In the genomic region with DNA sequence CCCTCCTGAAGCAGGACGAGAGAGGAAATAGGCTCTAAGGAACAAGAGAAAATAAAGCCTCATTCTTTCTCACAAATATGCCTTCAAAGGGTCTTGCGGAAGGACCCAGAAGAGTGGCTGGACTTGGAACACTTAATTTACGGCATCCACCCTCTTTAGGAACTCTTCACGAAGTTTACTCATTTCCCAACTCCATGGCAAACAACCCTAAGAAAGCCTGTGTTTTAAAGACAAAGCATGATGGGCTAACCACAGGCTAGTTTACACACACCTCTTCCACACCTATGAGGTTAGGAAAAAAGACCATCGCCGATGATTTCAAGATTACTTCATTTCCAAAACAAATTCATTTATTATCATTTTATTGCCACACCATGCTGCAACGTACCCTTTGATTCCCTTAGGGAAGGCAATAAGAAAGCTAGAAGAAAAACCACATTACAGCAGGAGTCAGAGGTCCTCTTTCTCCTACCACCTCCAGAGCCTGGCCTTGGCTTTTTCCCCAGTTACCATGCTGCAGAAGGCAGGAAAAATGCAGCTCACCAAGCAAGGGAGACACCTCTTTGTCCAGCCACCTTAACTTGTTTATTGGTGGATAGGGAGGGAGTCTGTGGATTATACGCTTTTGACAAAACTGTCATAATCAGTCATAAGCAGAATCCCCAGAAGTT, we compare ENCODE assay signal across 26 cellular contexts. TPM values are rescaled to one million over a fixed set of nuclear protein-coding genes. Genes with fewer than 3 reads are reported as not detected.
A peak's percentile ranks its signal among the peaks of the same experiment; 100 is the strongest.
DNase-seq lines count a peak whose midpoint lies in the region; ATAC-seq and TF ChIP-seq lines count a peak whose summit lies in the region.
"Had no signal": no experiment of that assay in that cellular context is flagged by ENCODE, and none has a peak within 500 bp of the region (broad histone marks: within the 10 kb centered on the region; RNA-seq: fewer than 3 reads in every experiment).

No MANE protein-coding gene starts in this region.

- no peaks in the 10 kb centered on the region for H3K4me1 ChIP-seq in left lung
- H3K4me1 ChIP-seq: BE2C, BLaER1 had no signal

- peak; percentile 87 for ATAC-seq in left lung
- ATAC-seq in stimulated activated naive B cell treated with anti-CD40 and anti-IgM and Interleukin-4, amounts not matched to agents 10 μg/mL and 1 μg/mL and 100 μg/mL, for 72 hours (replicated peaks) = no peak
- ATAC-seq in HG03571 (IDR thresholded peaks at IDR 0.05; ENCODE audit: unreplicated experiment) = no peak
- ATAC-seq: GM12878 had no signal

- DNase-seq in left lung = no peak
- DNase-seq in stimulated activated naive B cell treated with anti-CD40 and anti-IgM and Interleukin-4, amounts not matched to agents 10 μg/mL and 1 μg/mL and 100 μg/mL, for 72 hours = no peak
- no peak for DNase-seq in KBM-7
- no peak for DNase-seq in WERI-Rb-1
- DNase-seq: 8988T; ACHN; BE2C; C1 segment of cervical spinal cord; CD4-positive, alpha-beta memory T cell; CD4-positive, CD25-positive, alpha-beta regulatory T cell; CD8-positive, alpha-beta memory T cell; COR-L47; DMS 273 treated with DMSO at 0.1 percent for 48 hours; DMS153; DMS53; DMS79; DND-41; EL; GDM1 had no signal

- H3K9me3 Mint-ChIP-seq in stimulated activated naive B cell treated with anti-CD40 and anti-IgM and Interleukin-4, amounts not matched to agents 10 μg/mL and 1 μg/mL and 100 μg/mL, for 72 hours = no peaks in the 10 kb centered on the region

- peaks cover 0 to 2% of the 10 kb centered on the region in 2 donors for H3K4me1 Mint-ChIP-seq in stimulated activated naive B cell treated with anti-CD40 and anti-IgM and Interleukin-4, amounts not matched to agents 10 μg/mL and 1 μg/mL and 100 μg/mL, for 72 hours
- H3K4me1 Mint-ChIP-seq: CD14-positive monocyte had no signal

- H3K9me3 ChIP-seq in left lung (no peaks in the 10 kb centered on the region), WERI-Rb-1 (ENCODE audit: severe bottlenecking) (no peaks in the 10 kb centered on the region)
- H3K9me3 ChIP-seq: BE2C, BLaER1 had no signal

- in situ Hi-C loops in KBM-7 (cut with MboI; ENCODE audit: low pct_unique_long_range_greater_than_20kb, low sequenced_read_pairs) = no loop called here

- intact Hi-C loops in left lung (cut with DNase I) = no loop called here

- no peak overlapping the region for H3K27ac ChIP-seq in left lung
- no peak overlapping the region for H3K27ac ChIP-seq in WERI-Rb-1
- H3K27ac ChIP-seq: BLaER1 had no signal

- peaks cover 14 to 17% of the 10 kb centered on the region in 2 donors for H3K27me3 Mint-ChIP-seq in stimulated activated naive B cell treated with anti-CD40 and anti-IgM and Interleukin-4, amounts not matched to agents 10 μg/mL and 1 μg/mL and 100 μg/mL, for 72 hours
- H3K27me3 Mint-ChIP-seq: CD4-positive, alpha-beta memory T cell had no signal

- TF ChIP-seq CTCF in left lung (IDR thresholded peaks at IDR 0.05) = no peak
- no peak for TF ChIP-seq CTCF in WERI-Rb-1 (IDR thresholded peaks at IDR 0.05; ENCODE audit: low read depth, low read length)

- H3K4me3 Mint-ChIP-seq in stimulated activated naive B cell treated with anti-CD40 and anti-IgM and Interleukin-4, amounts not matched to agents 10 μg/mL and 1 μg/mL and 100 μg/mL, for 72 hours = no peak overlapping the region
- H3K4me3 Mint-ChIP-seq: CD14-positive monocyte; CD4-positive, alpha-beta memory T cell; CD4-positive, CD25-positive, alpha-beta regulatory T cell; CD8-positive, alpha-beta memory T cell had no signal

- peak overlapping the region; percentile 31 for H3K27ac Mint-ChIP-seq in stimulated activated naive B cell treated with anti-CD40 and anti-IgM and Interleukin-4, amounts not matched to agents 10 μg/mL and 1 μg/mL and 100 μg/mL, for 72 hours
- H3K27ac Mint-ChIP-seq: CD4-positive, alpha-beta memory T cell; CD4-positive, CD25-positive, alpha-beta regulatory T cell; CD8-positive, alpha-beta memory T cell had no signal

- H3K36me3 ChIP-seq in left lung = no peaks in the 10 kb centered on the region
- H3K36me3 ChIP-seq in WERI-Rb-1 = no peaks in the 10 kb centered on the region
- H3K36me3 ChIP-seq: BE2C, BLaER1 had no signal

- H3K36me3 Mint-ChIP-seq in stimulated activated naive B cell treated with anti-CD40 and anti-IgM and Interleukin-4, amounts not matched to agents 10 μg/mL and 1 μg/mL and 100 μg/mL, for 72 hours = no peaks in the 10 kb centered on the region
- H3K36me3 Mint-ChIP-seq: CD14-positive monocyte; CD4-positive, alpha-beta memory T cell; CD4-positive, CD25-positive, alpha-beta regulatory T cell; CD8-positive, alpha-beta memory T cell had no signal

- no peak overlapping the region for H3K4me3 ChIP-seq in left lung
- no peak overlapping the region for H3K4me3 ChIP-seq in WERI-Rb-1 (ENCODE audit: low read depth, low read length)
- H3K4me3 ChIP-seq: BLaER1, GM12878 had no signal

- peaks cover 0 to 6% of the 10 kb centered on the region in 2 donors for H3K27me3 ChIP-seq in left lung
- H3K27me3 ChIP-seq in WERI-Rb-1 (ENCODE audit: insufficient read depth, low read depth, severe bottlenecking) = peaks cover 16% of the 10 kb centered on the region
- H3K27me3 ChIP-seq: BE2C, BLaER1 had no signal

RNA-seq across cellular contexts. Expression of a gene that starts 29.6 kb away (rescaled TPM):
- 100 to 1,000 TPM in 1 of 2 donors, 1 to 10 TPM in 1; 8.0 to 222 TPM for total RNA-seq in left lung
- total RNA-seq: A673, G401 had no signal

RNA-seq across cellular contexts. Expression of a gene that starts 33.5 kb away (rescaled TPM):
- 1 to 10 TPM; 1.5 to 2.6 TPM for total RNA-seq in left lung
- total RNA-seq: A673; CD4-positive, alpha-beta memory T cell; CD4-positive, CD25-positive, alpha-beta regulatory T cell; CD8-positive, alpha-beta memory T cell; Daoy; G401; GM12878 had no signal

RNA-seq across cellular contexts. Expression of a gene that starts 56.7 kb away (rescaled TPM):
- total RNA-seq in left lung = 10 to 100 TPM; 56.6 to 78.8 TPM
- total RNA-seq: A673, G401 had no signal
